8 cellular contexts compared by ENCODE assay signal in genomic region chr15:84878504-84878903, GRCh38. TPM values are rescaled to one million over a fixed set of nuclear protein-coding genes. Genes with fewer than 3 reads are reported as not detected.
DNase-seq lines count a peak whose midpoint lies in the region; ATAC-seq and TF ChIP-seq lines count a peak whose summit lies in the region.

No MANE protein-coding gene starts in this region.

- H3K27ac ChIP-seq in WERI-Rb-1 (no peak overlapping the region), mammary epithelial cell (ENCODE audit: insufficient read depth, low read depth, low read length) (no peak overlapping the region)

- H3K27me3 ChIP-seq in WERI-Rb-1 (ENCODE audit: insufficient read depth, low read depth, severe bottlenecking), result no peaks in the 10 kb centered on the region
- no peaks in the 10 kb centered on the region for H3K27me3 ChIP-seq in mammary epithelial cell (ENCODE audit: insufficient read depth, low read length)

- dilution Hi-C loops in mammary epithelial cell (cut with HindIII; ENCODE audit: low sequenced_read_pairs), result no loop called here

- peak; percentile 93 for ATAC-seq in left colon
- ATAC-seq in GM19467 (IDR thresholded peaks at IDR 0.05; ENCODE audit: unreplicated experiment), result no peak
- no peak for ATAC-seq in HG03135 (IDR thresholded peaks at IDR 0.05; ENCODE audit: unreplicated experiment)

- no peak overlapping the region for H3K4me2 ChIP-seq in mammary epithelial cell (ENCODE audit: insufficient read depth, low read depth, low read length)

- CTCF ChIA-PET in mammary epithelial cell (lab: Charles Lee; ENCODE audit: low non-redundant PET), result interaction anchor here (0.6 to 0.7 kb wide), 3 partner anchors 278 to 307 kb away, joined by 3 to 6 read pairs (median 4); no protein-coding TSS in a partner anchor

- peak overlapping the region; percentile 72 for H2AFZ ChIP-seq in mammary epithelial cell (ENCODE audit: low read depth, low read length)

- H3K79me2 ChIP-seq in mammary epithelial cell (ENCODE audit: insufficient read depth, low read length), result no peaks in the 10 kb centered on the region

- in situ Hi-C loops in mammary epithelial cell (cut with MboI; ENCODE audit: low sequenced_read_pairs in 2 of 2), result loop anchor here (10.0 to 25.0 kb wide), 2 partner anchors 291 to 294 kb away; no protein-coding TSS in a partner anchor

- BruUV-seq in mammary epithelial cell (replicated peaks; lab: Mats Ljungman, UMichigan), result no TSS peak

- no peak overlapping the region for H3K4me3 ChIP-seq in WERI-Rb-1 (ENCODE audit: low read depth, low read length)
- H3K4me3 ChIP-seq in mammary epithelial cell (replicated peaks in 1 of 3; ENCODE audit: insufficient read depth in 1 of 3, low read depth in 2 of 3, low read length in 3 of 3), result no peak overlapping the region

- no peak overlapping the region for H3K9ac ChIP-seq in mammary epithelial cell (ENCODE audit: insufficient read depth, low read length)

- H3K36me3 ChIP-seq in WERI-Rb-1 (no peaks in the 10 kb centered on the region), mammary epithelial cell (ENCODE audit: insufficient read depth, low read length) (no peaks in the 10 kb centered on the region)

- H3K9me3 ChIP-seq in WERI-Rb-1 (ENCODE audit: severe bottlenecking), result no peaks in the 10 kb centered on the region
- no peaks in the 10 kb centered on the region for H3K9me3 ChIP-seq in mammary epithelial cell (replicated peaks; ENCODE audit: insufficient read depth, low read length)

- no peaks in the 10 kb centered on the region for H4K20me1 ChIP-seq in mammary epithelial cell (ENCODE audit: insufficient read depth, low read length)

- 30% methylated on average over 4 of the region's 4 CpGs for WGBS in mammary epithelial cell (ENCODE audit: low coverage, missing lambda C conversion rate)

- no peaks in the 10 kb centered on the region for H3K4me1 ChIP-seq in mammary epithelial cell (ENCODE audit: insufficient read depth, low read length)

- intact Hi-C loops in mammary epithelial cell (cut with micrococcal nuclease) (loop anchor here (1.0 to 5.0 kb wide), 8 partner anchors 33 to 290 kb away; partner anchors contain the start of genes SEC11A, WDR73 and ZNF592), left colon (cut with DNase I, micrococcal nuclease) (no loop called here)

- peak; percentile 10 for DNase-seq in GF-D8 (lab: John Stamatoyannopoulos, UW)
- peak; percentile 52 for DNase-seq in M059J (ENCODE audit: low read depth)
- peak; percentile 73 for DNase-seq in WERI-Rb-1
- DNase-seq in mammary epithelial cell, result peak; percentile 58
- peak; percentile 50 to 83 for DNase-seq in left colon
- peak; percentile 59 to 61 for DNase-seq in stimulated activated CD4-positive, alpha-beta T cell treated with anti-CD3 and anti-CD28 coated beads, Interleukin-2, amount 100 ng/mL, for 48 hours

- TF ChIP-seq CTCF in WERI-Rb-1 (IDR thresholded peaks at IDR 0.05; ENCODE audit: low read depth, low read length), result peak; percentile 83
- peak; percentile 66 to 94 for TF ChIP-seq CTCF in mammary epithelial cell (conservative IDR thresholded peaks at IDR 0.05 in 1 of 2, IDR thresholded peaks at IDR 0.05 in 1 of 2; ENCODE audit: extremely low read depth in 1 of 2, insufficient read depth in 1 of 2, low read depth in 1 of 2, low read length in 2 of 2)

RNA-seq across cellular contexts. Expression of gene SLC28A1, which starts 6.0 kb away (rescaled TPM):
- total RNA-seq in M059J (2014; rRNA removed; shearing (Covaris generic)), result not detected in 2 replicates
- total RNA-seq in mammary epithelial cell, result under 1 TPM in 1 of 2 donors, not detected in 1; 0.17 TPM
- not detected for polyA plus RNA-seq in mammary epithelial cell
- polyA minus RNA-seq in mammary epithelial cell, result not detected
- not detected for total RNA-seq in left colon

Comparison
In these comparisons a context has a peak if more than half of its experiments do, and no peak if none do; other contexts are left out.
1. DNase-seq: peak in every context shown above with its lines; median percentile 73 in WERI-Rb-1; 66 in left colon; 60 in stimulated activated CD4-positive, alpha-beta T cell treated with anti-CD3 and anti-CD28 coated beads, Interleukin-2, amount 100 ng/mL, for 48 hours; 58 in mammary epithelial cell; 52 in M059J; 10 in GF-D8.